1 cellular context compared by ENCODE assay signal in the genomic region with DNA sequence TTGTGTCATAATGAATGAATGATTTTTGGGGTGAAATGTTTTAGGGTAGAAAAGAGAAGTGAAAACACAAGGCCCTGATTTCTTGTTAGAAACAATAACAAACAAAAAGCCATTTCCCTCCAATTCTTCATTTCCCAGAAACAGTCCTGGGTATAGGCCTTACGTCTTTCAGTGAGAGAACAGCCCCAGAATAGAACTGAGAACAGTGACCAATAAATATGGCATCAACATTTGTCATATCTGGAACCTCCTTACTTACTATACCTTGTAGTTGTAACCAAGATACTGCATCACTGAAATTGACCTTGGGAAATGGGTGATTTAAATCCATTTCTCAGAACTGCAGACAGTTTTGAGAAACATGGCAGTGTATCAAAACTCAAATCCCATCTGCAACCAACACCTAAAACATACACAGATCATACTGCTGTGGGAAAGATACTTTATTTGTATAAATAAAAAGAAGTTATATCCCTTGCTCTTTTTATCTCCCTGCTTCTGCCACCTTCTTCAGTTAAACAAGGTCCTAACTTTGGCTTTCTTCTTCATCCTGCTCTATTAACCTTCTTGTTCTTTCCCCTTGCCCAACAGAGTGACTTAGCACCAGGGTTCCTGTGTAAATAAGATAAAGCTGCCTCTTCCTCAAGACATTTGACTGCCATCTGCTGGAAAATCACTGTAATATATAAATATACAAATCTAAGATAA.
TF ChIP-seq lines count a peak whose summit lies in the region.

No MANE protein-coding gene starts in this region.

TF ChIP-seq in K562, 482 proteins besides CTCF, POLR2A, EP300 and RAD21 (continued from another document and continues in another):
- TF ChIP-seq E2F6 (IDR thresholded peaks at IDR 0.05; ENCODE audit: borderline replicate concordance in 1 of 2, extremely low read depth in 1 of 2, insufficient read depth in 1 of 2, insufficient read length in 1 of 2, low read depth in 1 of 2, low read length in 1 of 2, poor library complexity in 1 of 2, severe bottlenecking in 1 of 2) (no peak), CHCHD3 (CRISPR knock-in tag; IDR thresholded peaks at IDR 0.05) (no peak), HDAC1 (IDR thresholded peaks at IDR 0.05) (peak in 1 of 2 experiments; percentile 59; a peak in 2 of 4 replicates), CTBP1 (IDR thresholded peaks at IDR 0.05; ENCODE audit: borderline replicate concordance) (peak; percentile 64), PCBP2 (IDR thresholded peaks at IDR 0.05; ENCODE audit: low read depth, low read length, poor library complexity, severe bottlenecking) (no peak), CBX1 (IDR thresholded peaks at IDR 0.05; ENCODE audit: low read depth) (no peak), ZFP91 (CRISPR knock-in tag; IDR thresholded peaks at IDR 0.05) (no peak), CBFA2T3 (IDR thresholded peaks at IDR 0.05) (peak; percentile 95), NCOA6 (IDR thresholded peaks at IDR 0.05) (peak; percentile 75), ADNP (tag; IDR thresholded peaks at IDR 0.05) (0 out of 2 replicates have a peak, but pooled peaks have one; percentile 25), ERF (CRISPR knock-in tag; IDR thresholded peaks at IDR 0.05) (no peak), ESRRB (CRISPR knock-in tag; IDR thresholded peaks at IDR 0.05; ENCODE audit: borderline replicate concordance) (no peak), ELF4 (CRISPR knock-in tag; IDR thresholded peaks at IDR 0.05) (0 out of 2 replicates have a peak, but pooled peaks have one; percentile 11), ZFP36 (IDR thresholded peaks at IDR 0.05; ENCODE audit: low read depth, low read length, partially characterized antibody) (no peak), MTA3 (IDR thresholded peaks at IDR 0.05; ENCODE audit: borderline replicate concordance) (peak; percentile 58; the same call in 1 of the 2 replicates), GATAD2B (IDR thresholded peaks at IDR 0.05; ENCODE audit: borderline replicate concordance) (peak; percentile 80), NR2F6 (CRISPR knock-in tag; IDR thresholded peaks at IDR 0.05) (no peak), SP1 (CRISPR knock-in tag; IDR thresholded peaks at IDR 0.05) (0 out of 2 replicates have a peak, but pooled peaks have one; percentile 37), NR4A1 (CRISPR knock-in tag; IDR thresholded peaks at IDR 0.05) (no peak), NR4A1 (tag; IDR thresholded peaks at IDR 0.05) (no peak), HMG20A (CRISPR knock-in tag; conservative IDR thresholded peaks at IDR 0.05) (no peak), CC2D1A (IDR thresholded peaks at IDR 0.05) (peak; percentile 91), ZNF318 (IDR thresholded peaks at IDR 0.05; ENCODE audit: borderline replicate concordance in 1 of 2, low read depth in 1 of 2) (no peak), NCOA4 (IDR thresholded peaks at IDR 0.05; ENCODE audit: partially characterized antibody) (no peak), ZBTB17 (CRISPR knock-in tag; IDR thresholded peaks at IDR 0.05) (no peak), PHF21A (IDR thresholded peaks at IDR 0.05; ENCODE audit: borderline replicate concordance, low read depth) (no peak), NR3C1 (CRISPR knock-in tag; IDR thresholded peaks at IDR 0.05) (no peak), KDM4B (IDR thresholded peaks at IDR 0.05; ENCODE audit: borderline replicate concordance in 2 of 2, low read depth in 1 of 2) (no peak), ZNF277 (CRISPR knock-in tag; IDR thresholded peaks at IDR 0.05; ENCODE audit: borderline replicate concordance) (no peak), ZNF79 (CRISPR knock-in tag; IDR thresholded peaks at IDR 0.05; ENCODE audit: low read depth) (no peak), TCF7 (IDR thresholded peaks at IDR 0.05; ENCODE audit: borderline replicate concordance) (no peak)
- TF ChIP-seq, protein P1, sequence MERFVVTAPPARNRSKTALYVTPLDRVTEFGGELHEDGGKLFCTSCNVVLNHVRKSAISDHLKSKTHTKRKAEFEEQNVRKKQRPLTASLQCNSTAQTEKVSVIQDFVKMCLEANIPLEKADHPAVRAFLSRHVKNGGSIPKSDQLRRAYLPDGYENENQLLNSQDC (CRISPR knock-in tag; IDR thresholded peaks at IDR 0.05) = no peak
- TF ChIP-seq, protein P2, sequence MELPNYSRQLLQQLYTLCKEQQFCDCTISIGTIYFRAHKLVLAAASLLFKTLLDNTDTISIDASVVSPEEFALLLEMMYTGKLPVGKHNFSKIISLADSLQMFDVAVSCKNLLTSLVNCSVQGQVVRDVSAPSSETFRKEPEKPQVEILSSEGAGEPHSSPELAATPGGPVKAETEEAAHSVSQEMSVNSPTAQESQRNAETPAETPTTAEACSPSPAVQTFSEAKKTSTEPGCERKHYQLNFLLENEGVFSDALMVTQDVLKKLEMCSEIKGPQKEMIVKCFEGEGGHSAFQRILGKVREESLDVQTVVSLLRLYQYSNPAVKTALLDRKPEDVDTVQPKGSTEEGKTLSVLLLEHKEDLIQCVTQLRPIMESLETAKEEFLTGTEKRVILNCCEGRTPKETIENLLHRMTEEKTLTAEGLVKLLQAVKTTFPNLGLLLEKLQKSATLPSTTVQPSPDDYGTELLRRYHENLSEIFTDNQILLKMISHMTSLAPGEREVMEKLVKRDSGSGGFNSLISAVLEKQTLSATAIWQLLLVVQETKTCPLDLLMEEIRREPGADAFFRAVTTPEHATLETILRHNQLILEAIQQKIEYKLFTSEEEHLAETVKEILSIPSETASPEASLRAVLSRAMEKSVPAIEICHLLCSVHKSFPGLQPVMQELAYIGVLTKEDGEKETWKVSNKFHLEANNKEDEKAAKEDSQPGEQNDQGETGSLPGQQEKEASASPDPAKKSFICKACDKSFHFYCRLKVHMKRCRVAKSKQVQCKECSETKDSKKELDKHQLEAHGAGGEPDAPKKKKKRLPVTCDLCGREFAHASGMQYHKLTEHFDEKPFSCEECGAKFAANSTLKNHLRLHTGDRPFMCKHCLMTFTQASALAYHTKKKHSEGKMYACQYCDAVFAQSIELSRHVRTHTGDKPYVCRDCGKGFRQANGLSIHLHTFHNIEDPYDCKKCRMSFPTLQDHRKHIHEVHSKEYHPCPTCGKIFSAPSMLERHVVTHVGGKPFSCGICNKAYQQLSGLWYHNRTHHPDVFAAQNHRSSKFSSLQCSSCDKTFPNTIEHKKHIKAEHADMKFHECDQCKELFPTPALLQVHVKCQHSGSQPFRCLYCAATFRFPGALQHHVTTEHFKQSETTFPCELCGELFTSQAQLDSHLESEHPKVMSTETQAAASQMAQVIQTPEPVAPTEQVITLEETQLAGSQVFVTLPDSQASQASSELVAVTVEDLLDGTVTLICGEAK (IDR thresholded peaks at IDR 0.05) = peak; percentile 29; the same call in 1 of the 2 replicates
- TF ChIP-seq, protein P2 (CRISPR knock-in tag; IDR thresholded peaks at IDR 0.05) = no peak
- TF ChIP-seq, protein P3, sequence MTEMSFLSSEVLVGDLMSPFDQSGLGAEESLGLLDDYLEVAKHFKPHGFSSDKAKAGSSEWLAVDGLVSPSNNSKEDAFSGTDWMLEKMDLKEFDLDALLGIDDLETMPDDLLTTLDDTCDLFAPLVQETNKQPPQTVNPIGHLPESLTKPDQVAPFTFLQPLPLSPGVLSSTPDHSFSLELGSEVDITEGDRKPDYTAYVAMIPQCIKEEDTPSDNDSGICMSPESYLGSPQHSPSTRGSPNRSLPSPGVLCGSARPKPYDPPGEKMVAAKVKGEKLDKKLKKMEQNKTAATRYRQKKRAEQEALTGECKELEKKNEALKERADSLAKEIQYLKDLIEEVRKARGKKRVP (CRISPR knock-in tag; IDR thresholded peaks at IDR 0.05) = no peak
